Comparison of ENCODE assay signal across 1 cellular context in genomic region chr1:150596095-150596892, GRCh38.
TF ChIP-seq lines count a peak whose summit lies in the region.

No MANE protein-coding gene starts in this region.

TF ChIP-seq in HCT116, 20 proteins besides CTCF, POLR2A, EP300 and RAD21:
- TF ChIP-seq REST (IDR thresholded peaks at IDR 0.05; ENCODE audit: low read depth) (no peak), FOSL1 (IDR thresholded peaks at IDR 0.05; ENCODE audit: low read depth) (no peak)
